ENCODE assay signal across 8 cellular contexts in the genomic region with DNA sequence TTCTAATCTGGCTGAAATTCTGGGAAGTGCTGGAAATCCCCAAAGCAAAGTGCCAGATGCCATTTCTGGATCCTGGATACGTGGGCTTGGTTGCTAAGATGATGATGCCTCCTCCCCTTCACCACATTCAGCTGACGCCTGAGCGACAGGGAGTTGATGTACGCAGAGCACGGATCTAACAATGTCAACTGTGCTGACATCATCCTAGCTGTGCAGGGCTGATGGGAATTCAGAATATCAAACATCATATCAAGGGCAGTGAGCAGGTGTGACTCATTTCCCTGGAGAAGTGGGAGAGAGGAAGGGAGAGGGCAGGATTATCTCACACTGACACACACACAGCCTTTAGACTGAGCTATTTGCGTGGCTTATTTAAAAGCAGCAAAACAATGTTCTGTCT.
DNase-seq lines count a peak whose midpoint lies in the region; ATAC-seq, FAIRE-seq and TF ChIP-seq lines count a peak whose summit lies in the region.

No MANE protein-coding gene starts in this region.

- ATAC-seq in PC-3: peak; percentile 100
- peak in 3 of 4 donors; percentile 82 to 96 (median 92) for ATAC-seq in pancreas
- no peak for ATAC-seq in HG02938 (IDR thresholded peaks at IDR 0.05; ENCODE audit: unreplicated experiment)

- intact Hi-C loops in PC-3 (cut with micrococcal nuclease) (loop anchor here (5.0 kb wide), 1 partner anchor 548 kb away; no protein-coding TSS in a partner anchor), pancreas (cut with DNase I) (no loop called here), esophagus squamous epithelium (cut with DNase I) (no loop called here)

- TF ChIP-seq CTCF in PC-3 (conservative IDR thresholded peaks at IDR 0.05; ENCODE audit: low read depth, low read length) (no peak), fibroblast of lung (conservative IDR thresholded peaks at IDR 0.05 in 1 of 2, IDR thresholded peaks at IDR 0.05 in 1 of 2; ENCODE audit: low read depth in 1 of 2, low read length in 2 of 2) (no peak), pancreas (IDR thresholded peaks at IDR 0.05) (no peak), esophagus squamous epithelium (IDR thresholded peaks at IDR 0.05) (no peak)

- BruUV-seq in PC-3 (replicated peaks; lab: Mats Ljungman, UMichigan): no TSS peak

- POLR2A ChIA-PET in PC-3 (lab: Charles Lee; ENCODE audit: unreplicated experiment): no interaction called here

- WGBS in pancreas, 2 donors: 28 to 38% methylated on average over 6 of the region's 6 CpGs
- 2 to 16% methylated on average over 6 of the region's 6 CpGs for WGBS in esophagus squamous epithelium, 2 donors

- no peak for TF ChIP-seq POLR2A in esophagus squamous epithelium (IDR thresholded peaks at IDR 0.05)

- H3K27ac ChIP-seq in PC-3 (ENCODE audit: low read length) (peak overlapping the region; percentile 90), fibroblast of lung (ENCODE audit: insufficient read depth, low read length) (peak overlapping the region; percentile 59), pancreas (peak overlapping the region in 1 of 4 donors; percentile 0), esophagus squamous epithelium (peak overlapping the region in 2 of 4 donors; percentile 1 to 11)

- H2AFZ ChIP-seq in PC-3 (ENCODE audit: low read length) (no peak overlapping the region), fibroblast of lung (ENCODE audit: low read length) (peak overlapping the region; percentile 38)

- peak overlapping the region; percentile 53 for H3K4me2 ChIP-seq in PC-3 (ENCODE audit: low read length)
- H3K4me2 ChIP-seq in fibroblast of lung (ENCODE audit: extremely low read depth, insufficient read depth, low read length): peak overlapping the region; percentile 67

- DNase-seq in HCEC 1CT: peak; percentile 92
- peak; percentile 95 for DNase-seq in PC-3
- peak; percentile 87 to 99 for DNase-seq in fibroblast of lung (ENCODE audit: low read depth in 2 of 2)
- peak in 3 of 6 donors; percentile 9 to 34 (median 13) for DNase-seq in pancreas
- no peak for DNase-seq in esophagus squamous epithelium (lab: John Stamatoyannopoulos, UW)
- DNase-seq in germinal center (ENCODE audit: low spot score): no peak
- no peak for DNase-seq in effector CD8-positive, alpha-beta T cell (lab: John Stamatoyannopoulos, UW)

- H3K9ac ChIP-seq in PC-3 (ENCODE audit: low read length): peak overlapping the region; percentile 70
- H3K9ac ChIP-seq in fibroblast of lung (ENCODE audit: insufficient read depth, low read length): no peak overlapping the region

- no peaks in the 10 kb centered on the region for H3K9me3 ChIP-seq in PC-3 (ENCODE audit: low read length)
- H3K9me3 ChIP-seq in fibroblast of lung (ENCODE audit: control insufficient read depth, insufficient read depth, low read depth, low read length): no peaks in the 10 kb centered on the region
- H3K9me3 ChIP-seq in pancreas: no peaks in the 10 kb centered on the region
- no peaks in the 10 kb centered on the region for H3K9me3 ChIP-seq in esophagus squamous epithelium

- peaks cover 20% of the 10 kb centered on the region for H3K4me1 ChIP-seq in PC-3 (ENCODE audit: insufficient read depth, low read length)
- H3K4me1 ChIP-seq in fibroblast of lung (ENCODE audit: control insufficient read depth, extremely low read depth, insufficient read depth, low read length): peaks cover 2% of the 10 kb centered on the region
- H3K4me1 ChIP-seq in pancreas: peaks cover 0 to 5% (median 0%) of the 10 kb centered on the region in 3 donors
- peaks cover 0 to 20% (median 0%) of the 10 kb centered on the region in 3 donors for H3K4me1 ChIP-seq in esophagus squamous epithelium

- H3K9me2 ChIP-seq in PC-3 (replicated peaks; ENCODE audit: low read length): no peaks in the 10 kb centered on the region

- no peak overlapping the region for H3K4me3 ChIP-seq in PC-3 (ENCODE audit: low read length)
- H3K4me3 ChIP-seq in fibroblast of lung (replicated peaks in 1 of 4; ENCODE audit: control extremely low read depth in 1 of 4, insufficient read depth in 1 of 4, low read depth in 3 of 4, low read length in 4 of 4): no peak overlapping the region
- H3K4me3 ChIP-seq in pancreas: no peak overlapping the region
- no peak overlapping the region for H3K4me3 ChIP-seq in esophagus squamous epithelium

- H3F3A ChIP-seq in PC-3 (ENCODE audit: low read length, unreplicated experiment): peaks cover 3% of the 10 kb centered on the region

- H4K20me1 ChIP-seq in PC-3 (ENCODE audit: low read length) (no peaks in the 10 kb centered on the region), fibroblast of lung (ENCODE audit: control insufficient read depth, extremely low read depth, insufficient read depth, low read length) (no peaks in the 10 kb centered on the region)

- CTCF ChIA-PET in PC-3 (lab: Charles Lee): interaction anchor here (0.9 kb wide), 1 partner anchor 766 kb away, joined by 3 read pairs; no protein-coding TSS in a partner anchor

- no peaks in the 10 kb centered on the region for H3K27me3 ChIP-seq in PC-3 (ENCODE audit: low read length)
- no peaks in the 10 kb centered on the region for H3K27me3 ChIP-seq in fibroblast of lung (ENCODE audit: control insufficient read depth, insufficient read depth, low read length)
- H3K27me3 ChIP-seq in pancreas: no peaks in the 10 kb centered on the region
- H3K27me3 ChIP-seq in esophagus squamous epithelium: no peaks in the 10 kb centered on the region

- H3K36me3 ChIP-seq in PC-3 (ENCODE audit: low read depth, low read length) (no peaks in the 10 kb centered on the region), fibroblast of lung (ENCODE audit: control insufficient read depth, insufficient read depth, low read length) (no peaks in the 10 kb centered on the region), pancreas (no peaks in the 10 kb centered on the region), esophagus squamous epithelium (no peaks in the 10 kb centered on the region)

- H3K79me2 ChIP-seq in PC-3 (ENCODE audit: low read length): no peaks in the 10 kb centered on the region
- H3K79me2 ChIP-seq in fibroblast of lung (ENCODE audit: control insufficient read depth, insufficient read depth, low read length): no peaks in the 10 kb centered on the region

- FAIRE-seq in pancreas (lab: Jason Lieb, UNC): no peak

Comparison
In these comparisons a context has a peak if more than half of its experiments do, and no peak if none do; other contexts are left out.
1. DNase-seq: peak in HCEC 1CT (single experiment), PC-3 (single experiment) and fibroblast of lung (2 of 2); none in esophagus squamous epithelium (single experiment), germinal center (single experiment) and effector CD8-positive, alpha-beta T cell (single experiment).